In the genomic region with DNA sequence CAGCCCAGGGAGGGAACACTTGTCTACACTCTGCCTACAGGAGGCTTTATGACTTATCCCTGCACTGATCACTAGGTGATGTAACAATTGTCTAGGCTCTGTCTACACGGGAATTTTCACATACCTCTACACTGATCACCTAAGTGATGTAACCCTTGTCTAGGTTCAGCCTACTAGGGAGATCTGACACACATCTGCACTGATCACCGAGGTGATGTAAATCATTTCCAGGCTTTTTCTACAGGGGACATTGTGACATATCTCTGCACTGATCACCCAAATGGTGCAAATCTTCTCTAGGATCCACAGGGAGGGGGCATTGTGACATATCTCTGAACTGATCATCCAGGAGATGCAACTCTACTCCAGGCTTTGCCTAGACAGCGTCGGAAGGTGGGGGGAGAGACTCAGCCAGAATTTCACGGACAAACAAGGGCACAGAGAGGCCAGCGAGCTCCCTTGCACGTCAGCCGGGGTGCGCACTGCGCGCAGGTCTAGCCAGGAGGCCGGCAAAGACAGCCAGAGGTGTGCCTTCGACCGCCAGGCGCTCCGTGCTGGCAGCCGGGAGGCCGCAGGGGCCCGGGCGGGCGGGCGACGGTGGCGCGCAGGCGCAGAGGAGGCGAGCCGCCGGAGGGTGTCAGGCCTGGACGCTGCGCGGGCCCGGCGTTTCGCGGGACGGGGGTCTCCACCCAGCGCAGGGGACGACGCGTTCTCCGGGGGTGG, we compare ENCODE assay signal across 2 cellular contexts.
TF ChIP-seq lines count a peak whose summit lies in the region.

No MANE protein-coding gene starts in this region.

TF ChIP-seq in A549, 52 proteins besides CTCF, POLR2A, EP300 and RAD21 (continued from another document):
- TF ChIP-seq, protein P1, sequence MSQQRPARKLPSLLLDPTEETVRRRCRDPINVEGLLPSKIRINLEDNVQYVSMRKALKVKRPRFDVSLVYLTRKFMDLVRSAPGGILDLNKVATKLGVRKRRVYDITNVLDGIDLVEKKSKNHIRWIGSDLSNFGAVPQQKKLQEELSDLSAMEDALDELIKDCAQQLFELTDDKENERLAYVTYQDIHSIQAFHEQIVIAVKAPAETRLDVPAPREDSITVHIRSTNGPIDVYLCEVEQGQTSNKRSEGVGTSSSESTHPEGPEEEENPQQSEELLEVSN (IDR thresholded peaks at IDR 0.05; ENCODE audit: borderline replicate concordance, low read depth): peak; percentile 95
- TF ChIP-seq FOXS1 (CRISPR knock-in tag; IDR thresholded peaks at IDR 0.05): no peak
- no peak for TF ChIP-seq NR3C1 (IDR thresholded peaks at IDR 0.05)

TF ChIP-seq in WTC11, 78 proteins besides CTCF, POLR2A, EP300 and RAD21 (continued from another document and continues in another):
- TF ChIP-seq MXD4 (CRISPR knock-in tag; IDR thresholded peaks at IDR 0.05; ENCODE audit: borderline replicate concordance) (no peak), ZNF219 (CRISPR knock-in tag; IDR thresholded peaks at IDR 0.05; ENCODE audit: borderline replicate concordance) (no peak), ZNF671 (CRISPR knock-in tag; IDR thresholded peaks at IDR 0.05) (no peak), ZNF232 (CRISPR knock-in tag; IDR thresholded peaks at IDR 0.05) (0 out of 2 replicates have a peak, but pooled peaks have one; percentile 33), FOXJ3 (CRISPR knock-in tag; IDR thresholded peaks at IDR 0.05; ENCODE audit: borderline replicate concordance) (no peak), ZNF423 (CRISPR knock-in tag; IDR thresholded peaks at IDR 0.05) (no peak), CREB1 (CRISPR knock-in tag; IDR thresholded peaks at IDR 0.05) (no peak), ATF3 (CRISPR knock-in tag; conservative IDR thresholded peaks at IDR 0.05) (no peak), MYBL2 (CRISPR knock-in tag; IDR thresholded peaks at IDR 0.05) (no peak), ZNF281 (CRISPR knock-in tag; IDR thresholded peaks at IDR 0.05) (no peak), TCF7 (CRISPR knock-in tag; IDR thresholded peaks at IDR 0.05; ENCODE audit: low read depth) (no peak), ARID4B (CRISPR knock-in tag; IDR thresholded peaks at IDR 0.05; ENCODE audit: borderline replicate concordance) (0 out of 2 replicates have a peak, but pooled peaks have one; percentile 46), TP53 (CRISPR knock-in tag; IDR thresholded peaks at IDR 0.05) (no peak), NR3C1 (CRISPR knock-in tag; conservative IDR thresholded peaks at IDR 0.05; ENCODE audit: low read depth) (no peak), PREB (CRISPR knock-in tag; IDR thresholded peaks at IDR 0.05; ENCODE audit: borderline replicate concordance) (no peak)
- TF ChIP-seq, protein P2, sequence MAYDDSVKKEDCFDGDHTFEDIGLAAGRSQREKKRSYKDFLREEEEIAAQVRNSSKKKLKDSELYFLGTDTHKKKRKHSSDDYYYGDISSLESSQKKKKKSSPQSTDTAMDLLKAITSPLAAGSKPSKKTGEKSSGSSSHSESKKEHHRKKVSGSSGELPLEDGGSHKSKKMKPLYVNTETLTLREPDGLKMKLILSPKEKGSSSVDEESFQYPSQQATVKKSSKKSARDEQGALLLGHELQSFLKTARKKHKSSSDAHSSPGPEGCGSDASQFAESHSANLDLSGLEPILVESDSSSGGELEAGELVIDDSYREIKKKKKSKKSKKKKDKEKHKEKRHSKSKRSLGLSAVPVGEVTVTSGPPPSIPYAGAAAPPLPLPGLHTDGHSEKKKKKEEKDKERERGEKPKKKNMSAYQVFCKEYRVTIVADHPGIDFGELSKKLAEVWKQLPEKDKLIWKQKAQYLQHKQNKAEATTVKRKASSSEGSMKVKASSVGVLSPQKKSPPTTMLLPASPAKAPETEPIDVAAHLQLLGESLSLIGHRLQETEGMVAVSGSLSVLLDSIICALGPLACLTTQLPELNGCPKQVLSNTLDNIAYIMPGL (CRISPR knock-in tag; IDR thresholded peaks at IDR 0.05): no peak
- TF ChIP-seq, protein P3, sequence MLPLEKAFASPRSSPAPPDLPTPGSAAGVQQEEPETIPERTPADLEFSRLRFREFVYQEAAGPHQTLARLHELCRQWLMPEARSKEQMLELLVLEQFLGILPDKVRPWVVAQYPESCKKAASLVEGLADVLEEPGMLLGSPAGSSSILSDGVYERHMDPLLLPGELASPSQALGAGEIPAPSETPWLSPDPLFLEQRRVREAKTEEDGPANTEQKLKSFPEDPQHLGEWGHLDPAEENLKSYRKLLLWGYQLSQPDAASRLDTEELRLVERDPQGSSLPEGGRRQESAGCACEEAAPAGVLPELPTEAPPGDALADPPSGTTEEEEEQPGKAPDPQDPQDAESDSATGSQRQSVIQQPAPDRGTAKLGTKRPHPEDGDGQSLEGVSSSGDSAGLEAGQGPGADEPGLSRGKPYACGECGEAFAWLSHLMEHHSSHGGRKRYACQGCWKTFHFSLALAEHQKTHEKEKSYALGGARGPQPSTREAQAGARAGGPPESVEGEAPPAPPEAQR (CRISPR knock-in tag; IDR thresholded peaks at IDR 0.05): no peak
- TF ChIP-seq, protein P4, sequence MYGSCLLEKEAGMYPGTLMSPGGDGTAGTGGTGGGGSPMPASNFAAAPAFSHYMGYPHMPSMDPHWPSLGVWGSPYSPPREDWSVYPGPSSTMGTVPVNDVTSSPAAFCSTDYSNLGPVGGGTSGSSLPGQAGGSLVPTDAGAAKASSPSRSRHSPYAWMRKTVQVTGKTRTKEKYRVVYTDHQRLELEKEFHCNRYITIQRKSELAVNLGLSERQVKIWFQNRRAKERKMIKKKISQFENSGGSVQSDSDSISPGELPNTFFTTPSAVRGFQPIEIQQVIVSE (CRISPR knock-in tag; IDR thresholded peaks at IDR 0.05; ENCODE audit: borderline replicate concordance): no peak
- TF ChIP-seq, protein P5, sequence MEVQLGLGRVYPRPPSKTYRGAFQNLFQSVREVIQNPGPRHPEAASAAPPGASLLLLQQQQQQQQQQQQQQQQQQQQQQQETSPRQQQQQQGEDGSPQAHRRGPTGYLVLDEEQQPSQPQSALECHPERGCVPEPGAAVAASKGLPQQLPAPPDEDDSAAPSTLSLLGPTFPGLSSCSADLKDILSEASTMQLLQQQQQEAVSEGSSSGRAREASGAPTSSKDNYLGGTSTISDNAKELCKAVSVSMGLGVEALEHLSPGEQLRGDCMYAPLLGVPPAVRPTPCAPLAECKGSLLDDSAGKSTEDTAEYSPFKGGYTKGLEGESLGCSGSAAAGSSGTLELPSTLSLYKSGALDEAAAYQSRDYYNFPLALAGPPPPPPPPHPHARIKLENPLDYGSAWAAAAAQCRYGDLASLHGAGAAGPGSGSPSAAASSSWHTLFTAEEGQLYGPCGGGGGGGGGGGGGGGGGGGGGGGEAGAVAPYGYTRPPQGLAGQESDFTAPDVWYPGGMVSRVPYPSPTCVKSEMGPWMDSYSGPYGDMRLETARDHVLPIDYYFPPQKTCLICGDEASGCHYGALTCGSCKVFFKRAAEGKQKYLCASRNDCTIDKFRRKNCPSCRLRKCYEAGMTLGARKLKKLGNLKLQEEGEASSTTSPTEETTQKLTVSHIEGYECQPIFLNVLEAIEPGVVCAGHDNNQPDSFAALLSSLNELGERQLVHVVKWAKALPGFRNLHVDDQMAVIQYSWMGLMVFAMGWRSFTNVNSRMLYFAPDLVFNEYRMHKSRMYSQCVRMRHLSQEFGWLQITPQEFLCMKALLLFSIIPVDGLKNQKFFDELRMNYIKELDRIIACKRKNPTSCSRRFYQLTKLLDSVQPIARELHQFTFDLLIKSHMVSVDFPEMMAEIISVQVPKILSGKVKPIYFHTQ (CRISPR knock-in tag; IDR thresholded peaks at IDR 0.05): no peak
- TF ChIP-seq, protein P6, sequence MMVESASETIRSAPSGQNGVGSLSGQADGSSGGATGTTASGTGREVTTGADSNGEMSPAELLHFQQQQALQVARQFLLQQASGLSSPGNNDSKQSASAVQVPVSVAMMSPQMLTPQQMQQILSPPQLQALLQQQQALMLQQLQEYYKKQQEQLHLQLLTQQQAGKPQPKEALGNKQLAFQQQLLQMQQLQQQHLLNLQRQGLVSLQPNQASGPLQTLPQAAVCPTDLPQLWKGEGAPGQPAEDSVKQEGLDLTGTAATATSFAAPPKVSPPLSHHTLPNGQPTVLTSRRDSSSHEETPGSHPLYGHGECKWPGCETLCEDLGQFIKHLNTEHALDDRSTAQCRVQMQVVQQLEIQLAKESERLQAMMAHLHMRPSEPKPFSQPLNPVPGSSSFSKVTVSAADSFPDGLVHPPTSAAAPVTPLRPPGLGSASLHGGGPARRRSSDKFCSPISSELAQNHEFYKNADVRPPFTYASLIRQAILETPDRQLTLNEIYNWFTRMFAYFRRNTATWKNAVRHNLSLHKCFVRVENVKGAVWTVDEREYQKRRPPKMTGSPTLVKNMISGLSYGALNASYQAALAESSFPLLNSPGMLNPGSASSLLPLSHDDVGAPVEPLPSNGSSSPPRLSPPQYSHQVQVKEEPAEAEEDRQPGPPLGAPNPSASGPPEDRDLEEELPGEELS (CRISPR knock-in tag; IDR thresholded peaks at IDR 0.05): peak; percentile 78; the same call in 1 of the 2 replicates
- TF ChIP-seq, protein P7, sequence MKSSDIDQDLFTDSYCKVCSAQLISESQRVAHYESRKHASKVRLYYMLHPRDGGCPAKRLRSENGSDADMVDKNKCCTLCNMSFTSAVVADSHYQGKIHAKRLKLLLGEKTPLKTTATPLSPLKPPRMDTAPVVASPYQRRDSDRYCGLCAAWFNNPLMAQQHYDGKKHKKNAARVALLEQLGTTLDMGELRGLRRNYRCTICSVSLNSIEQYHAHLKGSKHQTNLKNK (CRISPR knock-in tag; IDR thresholded peaks at IDR 0.05): no peak
- TF ChIP-seq, protein P8, sequence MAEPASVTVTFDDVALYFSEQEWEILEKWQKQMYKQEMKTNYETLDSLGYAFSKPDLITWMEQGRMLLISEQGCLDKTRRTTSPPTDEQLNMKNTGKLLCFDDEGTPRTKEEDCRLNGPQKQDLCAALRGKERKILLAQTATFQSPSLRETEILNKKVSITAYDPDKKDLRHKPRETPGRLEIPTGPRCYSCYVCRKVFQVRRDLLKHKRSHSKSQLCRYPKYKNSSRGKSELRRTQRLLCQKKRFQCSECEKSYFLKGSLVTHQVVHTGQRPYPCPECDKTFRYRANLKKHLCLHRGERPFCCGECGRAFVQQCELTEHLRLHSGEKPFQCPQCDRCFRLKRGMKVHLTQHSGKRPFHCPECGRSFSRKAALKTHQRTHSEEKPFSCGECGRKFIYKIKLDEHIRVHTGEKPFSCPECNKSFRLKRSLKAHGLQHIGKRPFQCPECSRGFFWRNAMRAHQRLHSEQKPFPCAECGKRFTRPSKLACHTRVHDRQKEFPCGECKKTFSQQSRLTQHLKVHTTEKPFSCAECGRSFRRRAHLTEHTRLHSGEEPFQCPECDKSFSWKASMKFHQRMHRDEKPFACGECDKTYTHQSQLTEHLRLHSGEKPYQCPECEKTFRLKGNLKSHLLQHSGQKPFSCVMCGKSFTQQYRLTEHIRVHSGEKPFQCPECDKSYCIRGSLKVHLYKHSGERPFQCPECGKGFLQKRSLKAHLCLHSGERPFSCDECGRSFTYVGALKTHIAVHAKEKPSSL (CRISPR knock-in tag; conservative IDR thresholded peaks at IDR 0.05): no peak
